ENCODE assay signal across 11 cellular contexts in genomic region chr20:45432294-45432693, GRCh38. TPM values are rescaled to one million over a fixed set of nuclear protein-coding genes. Genes with fewer than 3 reads are reported as not detected.
DNase-seq lines count a peak whose midpoint lies in the region; ATAC-seq and TF ChIP-seq lines count a peak whose summit lies in the region.
"Had no signal": no experiment of that assay in that cellular context is flagged by ENCODE, and none has a peak within 500 bp of the region (broad histone marks: within the 10 kb centered on the region; RNA-seq: fewer than 3 reads in every experiment).

No MANE protein-coding gene starts in this region.

- no peaks in the 10 kb centered on the region for H3K27me3 Mint-ChIP-seq in activated CD4-positive, alpha-beta memory T cell treated with anti-CD3 and anti-CD28 coated beads for 36 hours

- no peak for TF ChIP-seq CTCF in GM10248 (IDR thresholded peaks at IDR 0.05; ENCODE audit: control extremely low read depth, extremely low read depth, low read depth, missing control alignments)

- CTCF ChIA-PET in GM10248 (lab: Yijun Ruan, JAX): interaction anchor here (0.6 to 16.3 kb wide), 4 partner anchors 14 to 353 kb away, joined by 3 to 488 read pairs (median 21); partner anchors contain the start of genes SYS1 and TP53TG5
- CTCF ChIA-PET in activated CD4-positive, alpha-beta memory T cell treated with anti-CD3 and anti-CD28 coated beads for 36 hours (lab: Charles Lee): interaction anchor here (1.0 to 9.2 kb wide), 2 partner anchors 27 to 61 kb away, joined by 3 to 503 read pairs; partner anchors contain the start of genes SYS1 and TP53TG5

- H3K27ac Mint-ChIP-seq in activated CD4-positive, alpha-beta memory T cell treated with anti-CD3 and anti-CD28 coated beads for 36 hours: peak overlapping the region; percentile 1

- no peak overlapping the region for H3K4me3 Mint-ChIP-seq in activated CD4-positive, alpha-beta memory T cell treated with anti-CD3 and anti-CD28 coated beads for 36 hours

- peaks cover 15% of the 10 kb centered on the region for H3K4me1 Mint-ChIP-seq in activated CD4-positive, alpha-beta memory T cell treated with anti-CD3 and anti-CD28 coated beads for 36 hours (ENCODE audit: low read depth)

- intact Hi-C loops in activated CD4-positive, alpha-beta memory T cell treated with anti-CD3 and anti-CD28 coated beads for 36 hours (cut with micrococcal nuclease): no loop called here
- intact Hi-C loops in Right ventricle myocardium superior (cut with DNase I): no loop called here

- H3K9me3 Mint-ChIP-seq in activated CD4-positive, alpha-beta memory T cell treated with anti-CD3 and anti-CD28 coated beads for 36 hours: no peaks in the 10 kb centered on the region

- ATAC-seq in GM21367 (IDR thresholded peaks at IDR 0.05; ENCODE audit: unreplicated experiment): peak; percentile 63
- peak; percentile 68 for ATAC-seq in HG03469 (IDR thresholded peaks at IDR 0.05; ENCODE audit: unreplicated experiment)
- no peak for ATAC-seq in Right ventricle myocardium superior (ENCODE audit: poor library complexity)

- H3K36me3 Mint-ChIP-seq in activated CD4-positive, alpha-beta memory T cell treated with anti-CD3 and anti-CD28 coated beads for 36 hours: peaks cover 11% of the 10 kb centered on the region

- DNase-seq in GM10248 (ENCODE audit: extremely low spot score): peak; percentile 56
- peak; percentile 16 for DNase-seq in activated CD4-positive, alpha-beta memory T cell treated with anti-CD3 and anti-CD28 coated beads for 36 hours
- no peak for DNase-seq in NCI-H446 (lab: John Stamatoyannopoulos, UW)
- DNase-seq in NCI-H82 treated with DMSO at 0.1 percent for 48 hours (lab: John Stamatoyannopoulos, UW; ENCODE audit: unreplicated experiment): no peak
- no peak for DNase-seq in Right ventricle myocardium superior
- no peak for DNase-seq in hepatic stellate cell (ENCODE audit: low spot score)
- DNase-seq: NCI-H526 treated with DMSO at 0.1 percent for 48 hours had no signal

- POLR2A ChIA-PET in GM10248 (lab: Yijun Ruan, JAX): no interaction called here
- POLR2A ChIA-PET in activated CD4-positive, alpha-beta memory T cell treated with anti-CD3 and anti-CD28 coated beads for 36 hours (lab: Charles Lee): no interaction called here

RNA-seq across cellular contexts. Expression of gene PIGT, which starts 16.4 kb away (rescaled TPM):
- total RNA-seq in activated CD4-positive, alpha-beta memory T cell treated with anti-CD3 and anti-CD28 coated beads for 36 hours: 10 to 100 TPM; 41.5 to 44.4 TPM
- 113 TPM for total RNA-seq in Right ventricle myocardium superior

RNA-seq across cellular contexts. Expression of gene DBNDD2, which starts 24.2 kb away (rescaled TPM):
- 10 to 100 TPM; 21.6 to 22.6 TPM for total RNA-seq in activated CD4-positive, alpha-beta memory T cell treated with anti-CD3 and anti-CD28 coated beads for 36 hours
- 350 TPM for total RNA-seq in Right ventricle myocardium superior

RNA-seq across cellular contexts. Expression of gene WFDC2, which starts 37.3 kb away (rescaled TPM):
- under 1 TPM; 0.38 to 0.92 TPM for total RNA-seq in activated CD4-positive, alpha-beta memory T cell treated with anti-CD3 and anti-CD28 coated beads for 36 hours
- 1.0 TPM for total RNA-seq in Right ventricle myocardium superior
- total RNA-seq: dermis microvascular lymphatic vessel endothelial cell, liver had no signal

RNA-seq across cellular contexts. Expression of gene TP53TG5, which starts 54.2 kb away (rescaled TPM):
- total RNA-seq in activated CD4-positive, alpha-beta memory T cell treated with anti-CD3 and anti-CD28 coated beads for 36 hours: under 1 TPM; 0.24 to 0.55 TPM
- total RNA-seq in Right ventricle myocardium superior: 1.2 TPM
- total RNA-seq: dermis microvascular lymphatic vessel endothelial cell, liver had no signal

Comparison
In these comparisons a context has a peak if more than half of its experiments do, and no peak if none do; other contexts are left out.
1. DNase-seq: peak in GM10248 (single experiment) and activated CD4-positive, alpha-beta memory T cell treated with anti-CD3 and anti-CD28 coated beads for 36 hours (single experiment); none in NCI-H446 (0 of 2), NCI-H82 treated with DMSO at 0.1 percent for 48 hours (single experiment), Right ventricle myocardium superior (single experiment) and hepatic stellate cell (single experiment).
2. RNA of gene DBNDD2, which starts 24.2 kb away (total RNA-seq): 350 TPM in Right ventricle myocardium superior (single experiment); 21.6 to 22.6 TPM in activated CD4-positive, alpha-beta memory T cell treated with anti-CD3 and anti-CD28 coated beads for 36 hours; every median in the first group is over 10 times any median in the second.